Comparison of ENCODE assay signal across 30 cellular contexts in genomic region chr11:10627816-10628215, GRCh38. TPM values are rescaled to one million over a fixed set of nuclear protein-coding genes. Genes with fewer than 3 reads are reported as not detected.
A peak's percentile ranks its signal among the peaks of the same experiment; 100 is the strongest.
DNase-seq lines count a peak whose midpoint lies in the region; ATAC-seq and TF ChIP-seq lines count a peak whose summit lies in the region.
"Had no signal": no experiment of that assay in that cellular context is flagged by ENCODE, and none has a peak within 500 bp of the region (broad histone marks: within the 10 kb centered on the region; RNA-seq: fewer than 3 reads in every experiment).

No MANE protein-coding gene starts in this region.

- ATAC-seq in activated CD8-positive, alpha-beta T cell treated with anti-CD3 and anti-CD28 coated beads for 36 hours: no peak
- ATAC-seq in GM21515 (IDR thresholded peaks at IDR 0.05; ENCODE audit: unreplicated experiment): no peak
- ATAC-seq: GM23338, Right ventricle myocardium inferior had no signal

- no peaks in the 10 kb centered on the region for H3K27me3 ChIP-seq in muscle layer of colon (ENCODE audit: control insufficient read depth in 1 of 2, insufficient read depth in 2 of 2, low read length in 2 of 2)
- H3K27me3 ChIP-seq in stomach smooth muscle (ENCODE audit: control insufficient read depth in 1 of 2, insufficient read depth in 2 of 2, low read length in 2 of 2): no peaks in the 10 kb centered on the region
- H3K27me3 ChIP-seq: BE2C, MG63 had no signal

- H3K27ac Mint-ChIP-seq in activated CD8-positive, alpha-beta T cell treated with anti-CD3 and anti-CD28 coated beads for 36 hours: no peak overlapping the region
- H3K27ac Mint-ChIP-seq: CD14-positive monocyte, GM23338, HFFc6 had no signal

- no peak for TF ChIP-seq CTCF in activated CD8-positive, alpha-beta T cell treated with anti-CD3 and anti-CD28 coated beads for 36 hours (IDR thresholded peaks at IDR 0.05)

- H3K36me3 ChIP-seq in muscle layer of colon (ENCODE audit: insufficient read depth, low read length) (peaks cover 51% of the 10 kb centered on the region), stomach smooth muscle (ENCODE audit: control insufficient read depth in 2 of 2, insufficient read depth in 2 of 2, low read length in 2 of 2) (peaks cover 40 to 55% of the 10 kb centered on the region in 2 donors)
- H3K36me3 ChIP-seq: BE2C, HAP-1, MG63 had no signal

- CTCF ChIA-PET in activated CD8-positive, alpha-beta T cell treated with anti-CD3 and anti-CD28 coated beads for 36 hours (lab: Charles Lee): no interaction called here

- H3K27ac ChIP-seq in muscle layer of colon (ENCODE audit: low read depth, low read length) (peak overlapping the region; percentile 42), stomach smooth muscle (ENCODE audit: low read length) (peak overlapping the region; percentile 24)
- H3K27ac ChIP-seq: 22Rv1, PC-9 had no signal

- H3K4me1 ChIP-seq in muscle layer of colon (ENCODE audit: insufficient read depth, low read length): peaks cover 32% of the 10 kb centered on the region
- peaks cover 27% of the 10 kb centered on the region for H3K4me1 ChIP-seq in stomach smooth muscle (ENCODE audit: control insufficient read depth, insufficient read depth, low read length)
- H3K4me1 ChIP-seq: BE2C, HAP-1 had no signal

- no peak overlapping the region for H3K4me3 Mint-ChIP-seq in activated CD8-positive, alpha-beta T cell treated with anti-CD3 and anti-CD28 coated beads for 36 hours
- H3K4me3 Mint-ChIP-seq: CD14-positive monocyte; CD8-positive, alpha-beta memory T cell; GM23338; HFFc6 had no signal

- peaks cover 23% of the 10 kb centered on the region for H3K4me1 Mint-ChIP-seq in activated CD8-positive, alpha-beta T cell treated with anti-CD3 and anti-CD28 coated beads for 36 hours (ENCODE audit: low read depth)
- H3K4me1 Mint-ChIP-seq: GM23338 had no signal

- intact Hi-C loops in activated CD8-positive, alpha-beta T cell treated with anti-CD3 and anti-CD28 coated beads for 36 hours (cut with micrococcal nuclease): no loop called here

- H3K9me3 ChIP-seq in muscle layer of colon (ENCODE audit: low read length) (no peaks in the 10 kb centered on the region), stomach smooth muscle (ENCODE audit: control insufficient read depth in 2 of 2, low read length in 2 of 2) (no peaks in the 10 kb centered on the region)
- H3K9me3 ChIP-seq: BE2C, HAP-1, MG63 had no signal

- H3K36me3 Mint-ChIP-seq in activated CD8-positive, alpha-beta T cell treated with anti-CD3 and anti-CD28 coated beads for 36 hours (ENCODE audit: low read depth): no peaks in the 10 kb centered on the region
- H3K36me3 Mint-ChIP-seq: CD14-positive monocyte; CD8-positive, alpha-beta memory T cell had no signal

- peak; percentile 44 for DNase-seq in activated CD8-positive, alpha-beta memory T cell treated with anti-CD3 and anti-CD28 coated beads for 24 hours
- no peak for DNase-seq in activated CD8-positive, alpha-beta memory T cell treated with anti-CD3 and anti-CD28 coated beads, Interleukin-2, amount 50 U/mL, for 4 hours
- DNase-seq in activated CD8-positive, alpha-beta T cell treated with anti-CD3 and anti-CD28 coated beads for 36 hours: no peak
- no peak for DNase-seq in SKM-1 (lab: John Stamatoyannopoulos, UW; ENCODE audit: unreplicated experiment)
- DNase-seq: BE2C; CD8-positive, alpha-beta memory T cell; DMS 273 treated with DMSO at 0.1 percent for 48 hours; DMS79; EL; GDM1; HFFc6; IMR-90; KG1; MG63; NCI-H1105 treated with DMSO at 0.1 percent for 48 hours; NCI-H1930; NCI-H2107; NCI-H524; NCI-H82; NK-92 treated with Interleukin-12 subunit alpha and Interleukin-12 subunit beta, amount 100 ng/mL, for 24 hours; PC-9 had no signal

- H3K9ac ChIP-seq in muscle layer of colon (ENCODE audit: low read length) (no peak overlapping the region), stomach smooth muscle (ENCODE audit: low read length in 2 of 2) (no peak overlapping the region)

- H3K9me3 Mint-ChIP-seq in activated CD8-positive, alpha-beta T cell treated with anti-CD3 and anti-CD28 coated beads for 36 hours: no peaks in the 10 kb centered on the region
- H3K9me3 Mint-ChIP-seq: CD8-positive, alpha-beta memory T cell; GM23338; HFFc6 had no signal

- H3K27me3 Mint-ChIP-seq in activated CD8-positive, alpha-beta T cell treated with anti-CD3 and anti-CD28 coated beads for 36 hours: no peaks in the 10 kb centered on the region

- POLR2A ChIA-PET in activated CD8-positive, alpha-beta T cell treated with anti-CD3 and anti-CD28 coated beads for 36 hours (lab: Charles Lee): no interaction called here

- no peak overlapping the region for H3K4me3 ChIP-seq in muscle layer of colon (ENCODE audit: low read depth in 1 of 2, low read length in 2 of 2)
- H3K4me3 ChIP-seq in stomach smooth muscle (ENCODE audit: low read length in 2 of 2): no peak overlapping the region
- H3K4me3 ChIP-seq: GM12878, GM23338, HAP-1, MG63, PC-9 had no signal

RNA-seq across cellular contexts. Expression of gene LYVE1, which starts 59.4 kb away (rescaled TPM):
- not detected for total RNA-seq in activated CD8-positive, alpha-beta T cell treated with anti-CD3 and anti-CD28 coated beads for 36 hours
- total RNA-seq: CD8-positive, alpha-beta memory T cell; IMR-90; PC-9 had no signal
